ENCODE assay signal across 8 cellular contexts in the genomic region with DNA sequence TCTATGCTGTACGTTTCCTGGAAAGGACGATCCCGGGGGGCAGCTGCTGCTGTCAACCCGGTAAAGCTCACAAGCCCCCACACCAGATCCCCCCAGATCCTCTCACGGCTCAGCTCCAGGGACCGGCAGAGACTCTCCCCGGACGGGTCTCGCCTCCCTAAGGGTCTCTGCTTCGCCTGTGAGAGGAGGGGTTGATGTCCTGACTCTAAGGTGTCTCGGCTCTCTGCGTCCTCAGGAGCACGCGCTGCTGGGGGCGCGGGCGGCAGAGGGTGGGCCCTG. TPM values are rescaled to one million over a fixed set of nuclear protein-coding genes. Genes with fewer than 3 reads are reported as not detected.
DNase-seq lines count a peak whose midpoint lies in the region; ATAC-seq and TF ChIP-seq lines count a peak whose summit lies in the region.

No MANE protein-coding gene starts in this region.

- DNase-seq in HL-60 (ENCODE audit: low read depth in 1 of 2, low spot score in 1 of 2) (peak in 1 of 2 experiments; percentile 28), mammary epithelial cell (no peak), vagina (ENCODE audit: extremely low spot score in 2 of 2) (no peak), GM10248 (ENCODE audit: extremely low spot score) (no peak)

- BruUV-seq in mammary epithelial cell (replicated peaks; lab: Mats Ljungman, UMichigan) = no TSS peak

- H3K27me3 ChIP-seq in HL-60 (ENCODE audit: insufficient read depth, poor library complexity, severe bottlenecking) (no peaks in the 10 kb centered on the region), mammary epithelial cell (ENCODE audit: insufficient read depth, low read length) (no peaks in the 10 kb centered on the region), vagina (no peaks in the 10 kb centered on the region)

- H4K20me1 ChIP-seq in mammary epithelial cell (ENCODE audit: insufficient read depth, low read length) = no peaks in the 10 kb centered on the region

- H3K9me3 ChIP-seq in mammary epithelial cell (replicated peaks; ENCODE audit: insufficient read depth, low read length) = no peaks in the 10 kb centered on the region
- peaks cover 4% of the 10 kb centered on the region for H3K9me3 ChIP-seq in mesodermal cell (ENCODE audit: control insufficient read depth, low read length)
- no peaks in the 10 kb centered on the region for H3K9me3 ChIP-seq in vagina

- POLR2A ChIA-PET in GM10248 (lab: Yijun Ruan, JAX) = interaction anchor here (0.5 to 1.0 kb wide), 2 partner anchors 11 to 37 kb away, joined by 3 read pairs; no protein-coding TSS in a partner anchor

- H3K4me3 ChIP-seq in HL-60 (replicated peaks; ENCODE audit: insufficient read depth, low read length) = peak overlapping the region; percentile 85
- H3K4me3 ChIP-seq in mammary epithelial cell (replicated peaks in 1 of 3; ENCODE audit: insufficient read depth in 1 of 3, low read depth in 2 of 3, low read length in 3 of 3) = peak overlapping the region; percentile 64 to 80 (median 79)
- H3K4me3 ChIP-seq in mesodermal cell (ENCODE audit: extremely low read depth, insufficient read depth, low read length, poor library complexity, severe bottlenecking) = peak overlapping the region; percentile 79
- H3K4me3 ChIP-seq in vagina = peak overlapping the region; percentile 56 to 96

- intact Hi-C loops in mammary epithelial cell (cut with micrococcal nuclease) = loop anchor here (5.0 kb wide), 1 partner anchor 149 kb away; no protein-coding TSS in a partner anchor
- intact Hi-C loops in vagina (cut with DNase I) = loop anchor here (10.0 kb wide), 1 partner anchor 387 kb away; no protein-coding TSS in a partner anchor

- peak overlapping the region; percentile 91 for H3K4me2 ChIP-seq in mammary epithelial cell (ENCODE audit: insufficient read depth, low read depth, low read length)

- H3K4me1 ChIP-seq in mammary epithelial cell (ENCODE audit: insufficient read depth, low read length) (peaks cover 20% of the 10 kb centered on the region), mesodermal cell (ENCODE audit: control insufficient read depth, insufficient read depth, low read length, poor library complexity, severe bottlenecking) (peaks cover 3% of the 10 kb centered on the region), vagina (peaks cover 24% of the 10 kb centered on the region)

- WGBS in mammary epithelial cell (ENCODE audit: low coverage, missing lambda C conversion rate) = 2% methylated on average over 7 of the region's 17 CpGs
- 2 to 6% methylated on average over 4 to 8 of the region's 17 CpGs for WGBS in mesodermal cell (ENCODE audit: insufficient coverage in 2 of 2), 2 experiments

- H3K79me2 ChIP-seq in mammary epithelial cell (ENCODE audit: insufficient read depth, low read length) = peaks cover 47% of the 10 kb centered on the region

- TF ChIP-seq POLR2A in vagina (IDR thresholded peaks at IDR 0.05) = no peak

- in situ Hi-C loops in mammary epithelial cell (cut with MboI; ENCODE audit: low sequenced_read_pairs in 2 of 2) = loop anchor here in 1 of 2 donors (10.0 kb wide), 3 partner anchors 107 to 407 kb away; partner anchors contain the start of gene EPG5

- TF ChIP-seq CTCF in HL-60 (IDR thresholded peaks at IDR 0.05; ENCODE audit: insufficient read depth, low read length) = no peak
- no peak for TF ChIP-seq CTCF in mammary epithelial cell (conservative IDR thresholded peaks at IDR 0.05 in 1 of 2, IDR thresholded peaks at IDR 0.05 in 1 of 2; ENCODE audit: extremely low read depth in 1 of 2, insufficient read depth in 1 of 2, low read depth in 1 of 2, low read length in 2 of 2)
- no peak for TF ChIP-seq CTCF in vagina (IDR thresholded peaks at IDR 0.05)
- TF ChIP-seq CTCF in GM10248 (IDR thresholded peaks at IDR 0.05; ENCODE audit: control extremely low read depth, extremely low read depth, low read depth, missing control alignments) = no peak

- H3K36me3 ChIP-seq in mammary epithelial cell (ENCODE audit: insufficient read depth, low read length) = no peaks in the 10 kb centered on the region
- H3K36me3 ChIP-seq in mesodermal cell (ENCODE audit: control insufficient read depth, insufficient read depth, low read length) = peaks cover 4% of the 10 kb centered on the region
- H3K36me3 ChIP-seq in vagina = no peaks in the 10 kb centered on the region

- H3K9ac ChIP-seq in mammary epithelial cell (ENCODE audit: insufficient read depth, low read length) = peak overlapping the region; percentile 78

- ATAC-seq in GM19023 (IDR thresholded peaks at IDR 0.05; ENCODE audit: unreplicated experiment) = peak; percentile 24
- ATAC-seq in HG02798 (IDR thresholded peaks at IDR 0.05; ENCODE audit: poor library complexity, unreplicated experiment) = no peak
- ATAC-seq in HG03175 (IDR thresholded peaks at IDR 0.05; ENCODE audit: unreplicated experiment) = no peak

- peak overlapping the region; percentile 83 for H2AFZ ChIP-seq in mammary epithelial cell (ENCODE audit: low read depth, low read length)

- dilution Hi-C loops in mammary epithelial cell (cut with HindIII; ENCODE audit: low sequenced_read_pairs) = no loop called here

- H3K27ac ChIP-seq in HL-60 (replicated peaks) (peak overlapping the region; percentile 85), mammary epithelial cell (ENCODE audit: insufficient read depth, low read depth, low read length) (peak overlapping the region; percentile 56), mesodermal cell (ENCODE audit: low read depth, low read length, severe bottlenecking) (no peak overlapping the region), vagina (peak overlapping the region; percentile 17)

- CTCF ChIA-PET in mammary epithelial cell (lab: Charles Lee; ENCODE audit: low non-redundant PET) = interaction anchor here (0.6 kb wide), 1 partner anchor 98 kb away, joined by 3 read pairs; no protein-coding TSS in a partner anchor
- CTCF ChIA-PET in GM10248 (lab: Yijun Ruan, JAX) = interaction anchor here (1.3 to 5.5 kb wide), 7 partner anchors 10 to 406 kb away, joined by 3 to 73 read pairs (median 29); partner anchors contain the start of gene SLC14A1

RNA-seq across cellular contexts. Expression of gene PSTPIP2, which starts 0.5 kb away (rescaled TPM):
- total RNA-seq in mammary epithelial cell = 10 to 100 TPM; 33.2 to 33.7 TPM
- 27.2 TPM for polyA plus RNA-seq in mammary epithelial cell
- polyA minus RNA-seq in mammary epithelial cell = 21.2 TPM
- polyA plus RNA-seq in mesodermal cell (2013, experiment 1 of 2) = 20.4 TPM
- 22.4 TPM for polyA plus RNA-seq in mesodermal cell (2013, experiment 2 of 2)
- total RNA-seq in vagina = 9.1 TPM

RNA-seq across cellular contexts. Expression of gene ATP5F1A, which starts 26.5 kb away (rescaled TPM):
- total RNA-seq in mammary epithelial cell (100 to 1,000 TPM; 345 to 516 TPM), vagina (247 TPM)
- 569 TPM for polyA plus RNA-seq in mammary epithelial cell
- polyA minus RNA-seq in mammary epithelial cell = 555 TPM
- 611 TPM for polyA plus RNA-seq in mesodermal cell (2013, experiment 1 of 2)
- polyA plus RNA-seq in mesodermal cell (2013, experiment 2 of 2) = 595 TPM

RNA-seq across cellular contexts. Expression of gene HAUS1, which starts 32.6 kb away (rescaled TPM):
- 10 to 100 TPM; 12.3 to 26.3 TPM for total RNA-seq in mammary epithelial cell
- polyA plus RNA-seq in mammary epithelial cell = 47.8 TPM
- 25.0 TPM for polyA minus RNA-seq in mammary epithelial cell
- polyA plus RNA-seq in mesodermal cell (2013, experiment 1 of 2) = 77.1 TPM
- polyA plus RNA-seq in mesodermal cell (2013, experiment 2 of 2) = 98.4 TPM
- total RNA-seq in vagina = 20.9 TPM
